In genomic region chrX:90946870-90947269, GRCh38 we compare ENCODE assay signal across 7 cellular contexts.
DNase-seq lines count a peak whose midpoint lies in the region; ATAC-seq, FAIRE-seq and TF ChIP-seq lines count a peak whose summit lies in the region.
"Not testable (repeated sequence)": the region's sequence is repeated elsewhere in the genome, so short reads cannot be mapped to it uniquely, and the experiment has no call there.

No MANE protein-coding gene starts in this region.

- H4K5ac ChIP-seq in mesendoderm (ENCODE audit: low read length): not testable (repeated sequence)

- H3K4ac ChIP-seq in mesendoderm (ENCODE audit: low read depth, low read length); trophoblast cell (ENCODE audit: low read depth, low read length): not testable (repeated sequence)

- not testable (repeated sequence) for H3K36me3 Mint-ChIP-seq in GM23338 (ENCODE audit: low read depth)

- not testable (repeated sequence) for H2BK12ac ChIP-seq in trophoblast cell (ENCODE audit: low read length)

- ATAC-seq in GM23338: not testable (repeated sequence)

- H2BK120ac ChIP-seq in mesendoderm (ENCODE audit: low read depth, low read length); trophoblast cell (ENCODE audit: insufficient read depth, low read length, poor library complexity): not testable (repeated sequence)

- H3K14ac ChIP-seq in trophoblast cell (ENCODE audit: low read length): not testable (repeated sequence)

- not testable (repeated sequence) for H2AK5ac ChIP-seq in mesendoderm (ENCODE audit: low read length); trophoblast cell (ENCODE audit: low read length)

- H3K4me3 Mint-ChIP-seq in GM23338: not testable (repeated sequence)

- not testable (repeated sequence) for H4K8ac ChIP-seq in mesendoderm (ENCODE audit: low read depth, low read length); trophoblast cell (ENCODE audit: low read depth, low read length)

- H3K9me3 Mint-ChIP-seq in GM23338: not testable (repeated sequence)

- H3K27ac ChIP-seq in GM23338 (ENCODE audit: low read depth); mesendoderm (ENCODE audit: low read depth, low read length); trophoblast cell (ENCODE audit: low read depth, low read length): not testable (repeated sequence)

- H3K9me3 ChIP-seq in NT2/D1 (ENCODE audit: insufficient read depth, low read length); trophoblast cell (ENCODE audit: insufficient read depth, low read depth, low read length): not testable (repeated sequence)

- not testable (repeated sequence) for H3K4me1 ChIP-seq in GM23338 (ENCODE audit: insufficient read depth); NT2/D1 (ENCODE audit: insufficient read depth, insufficient read length); mesendoderm (ENCODE audit: control insufficient read depth, low read depth, low read length); trophoblast cell (ENCODE audit: control insufficient read depth in 1 of 2, insufficient read depth in 2 of 2, low read length in 2 of 2)

- not testable (repeated sequence) for H3K9me2 ChIP-seq in GM23338 (ENCODE audit: insufficient read depth)

- not testable (repeated sequence) for TF ChIP-seq POLR2A in GM12892 (IDR thresholded peaks at IDR 0.05; ENCODE audit: low read depth, low read length)

- FAIRE-seq in GM12892 (lab: Jason Lieb, UNC) (peak; percentile 90), colon (lab: Jason Lieb, UNC) (peak; percentile 74)

- not testable (repeated sequence) for H4K20me1 ChIP-seq in GM23338 (replicated peaks; ENCODE audit: insufficient read depth)

- DNase-seq in GM12892 (ENCODE audit: insufficient read length): not testable (repeated sequence)
- DNase-seq in GM23338 (ENCODE audit: low spot score) (peak; percentile 6), NT2/D1 (ENCODE audit: low read depth, low spot score) (peak; percentile 0), islet precursor cell (peak; percentile 54), mesendoderm (peak; percentile 19), trophoblast cell (peak; percentile 0 to 51)

- H4K12ac ChIP-seq in trophoblast cell (ENCODE audit: low read depth, low read length): not testable (repeated sequence)

- not testable (repeated sequence) for H3K9ac ChIP-seq in NT2/D1 (ENCODE audit: insufficient read length, low read depth); mesendoderm (ENCODE audit: low read length); trophoblast cell (ENCODE audit: low read length)

- not testable (repeated sequence) for H3F3A ChIP-seq in GM23338 (replicated peaks; ENCODE audit: low read depth)

- not testable (repeated sequence) for TF ChIP-seq CTCF in GM23338 (conservative IDR thresholded peaks at IDR 0.05; ENCODE audit: low read depth in 2 of 2)

- WGBS in mesendoderm (ENCODE audit: extremely low coverage, insufficient coverage, low lambda C conversion rate): no CpG with 5 or more reads among the region's 3 CpGs
- WGBS in trophoblast cell (ENCODE audit: extremely low coverage, insufficient coverage, insufficient read length): no CpG with 5 or more reads among the region's 3 CpGs

- not testable (repeated sequence) for H3K27ac Mint-ChIP-seq in GM23338

- not testable (repeated sequence) for H3K79me1 ChIP-seq in mesendoderm (ENCODE audit: low read length); trophoblast cell (ENCODE audit: low read length)

- not testable (repeated sequence) for H3K79me2 ChIP-seq in GM23338 (replicated peaks; ENCODE audit: insufficient read depth); mesendoderm (ENCODE audit: control insufficient read depth, insufficient read depth, low read length); trophoblast cell (ENCODE audit: control insufficient read depth, insufficient read depth, low read length, poor library complexity)

- not testable (repeated sequence) for H2BK15ac ChIP-seq in mesendoderm (replicated peaks; ENCODE audit: low read depth)

- H4K91ac ChIP-seq in trophoblast cell (ENCODE audit: low read depth, low read length): not testable (repeated sequence)

- not testable (repeated sequence) for H3K23ac ChIP-seq in mesendoderm (ENCODE audit: low read length); trophoblast cell (ENCODE audit: low read length)

- not testable (repeated sequence) for H3K4me2 ChIP-seq in GM23338; mesendoderm (ENCODE audit: low read length); trophoblast cell (ENCODE audit: low read length)

- H3K36me3 ChIP-seq in GM23338 (ENCODE audit: insufficient read depth); NT2/D1 (ENCODE audit: insufficient read depth, insufficient read length, low read length); mesendoderm (ENCODE audit: control insufficient read depth, insufficient read depth, low read length); trophoblast cell (ENCODE audit: control insufficient read depth in 1 of 2, insufficient read depth in 2 of 2, low read length in 2 of 2): not testable (repeated sequence)

- not testable (repeated sequence) for H3K4me1 Mint-ChIP-seq in GM23338

- not testable (repeated sequence) for H2AFZ ChIP-seq in GM23338; trophoblast cell (ENCODE audit: insufficient read depth, low read length, poor library complexity)

- not testable (repeated sequence) for H3K56ac ChIP-seq in mesendoderm (ENCODE audit: low read length)

- H3K18ac ChIP-seq in mesendoderm (ENCODE audit: low read length); trophoblast cell (ENCODE audit: low read length): not testable (repeated sequence)

- not testable (repeated sequence) for H3K27me3 ChIP-seq in GM23338 (ENCODE audit: insufficient read depth); NT2/D1 (ENCODE audit: insufficient read depth, insufficient read length); mesendoderm (ENCODE audit: insufficient read depth, low read length, poor library complexity); trophoblast cell (ENCODE audit: insufficient read depth, low read length)

- not testable (repeated sequence) for H3K4me3 ChIP-seq in GM23338; NT2/D1 (ENCODE audit: insufficient read length, low read depth); mesendoderm (ENCODE audit: low read length); trophoblast cell (ENCODE audit: low read depth, low read length)

- H3K27me3 Mint-ChIP-seq in GM23338 (ENCODE audit: insufficient read depth, low read depth, poor library complexity): not testable (repeated sequence)

- not testable (repeated sequence) for H2BK5ac ChIP-seq in mesendoderm (ENCODE audit: low read length); trophoblast cell (ENCODE audit: low read depth, low read length, poor library complexity)
